In the genomic region with DNA sequence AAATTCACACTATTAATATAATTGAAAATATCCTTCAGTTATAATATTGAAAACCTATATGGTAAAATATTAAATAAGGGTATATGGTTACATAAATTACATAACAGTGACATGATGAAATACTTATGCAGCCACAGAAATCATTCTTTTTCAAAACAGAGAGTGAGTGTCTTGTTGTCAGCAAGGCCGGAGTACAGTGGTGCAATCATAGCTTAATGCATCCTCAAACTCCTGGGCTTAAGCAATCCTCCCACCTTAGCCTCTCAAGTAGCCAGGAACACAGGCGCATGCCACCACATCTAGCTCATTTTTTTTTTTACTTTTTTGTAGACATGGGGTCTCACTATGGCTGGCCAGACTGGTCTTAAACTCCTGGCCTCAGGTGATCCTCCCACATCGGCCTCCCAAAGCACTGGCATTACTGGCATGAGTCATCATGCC, we compare ENCODE assay signal across 16 cellular contexts. TPM values are rescaled to one million over a fixed set of nuclear protein-coding genes. Genes with fewer than 3 reads are reported as not detected.
DNase-seq lines count a peak whose midpoint lies in the region; ATAC-seq, FAIRE-seq and TF ChIP-seq lines count a peak whose summit lies in the region.
"Had no signal": no experiment of that assay in that cellular context is flagged by ENCODE, and none has a peak within 500 bp of the region (broad histone marks: within the 10 kb centered on the region; RNA-seq: fewer than 3 reads in every experiment).

No MANE protein-coding gene starts in this region.

- no peak overlapping the region for H3K4me2 ChIP-seq in A549

- no peaks in the 10 kb centered on the region for H3K9me3 ChIP-seq in A549
- H3K9me3 ChIP-seq: gastroesophageal sphincter had no signal

- no peak for TF ChIP-seq POLR2A in A549 (IDR thresholded peaks at IDR 0.05; ENCODE audit: low read length)

- no peak for FAIRE-seq in A549 (lab: Jason Lieb, UNC)

- DNase-seq in A549 (ENCODE audit: low read depth in 1 of 2, low spot score in 1 of 2) (peak in 1 of 2 experiments; percentile 20), EL (peak; percentile 22), SK-MEL-5 (ENCODE audit: low read depth, low spot score) (peak; percentile 16), fibroblast of peridontal ligament (ENCODE audit: extremely low read depth) (peak; percentile 67), RKO (ENCODE audit: low spot score) (no peak), inferior parietal cortex (ENCODE audit: extremely low spot score) (no peak), GOT3 (lab: John Stamatoyannopoulos, UW) (no peak)
- DNase-seq: activated CD8-positive, alpha-beta memory T cell treated with anti-CD3 and anti-CD28 coated beads, Interleukin-2, amount 10 ng/mL, durations not matched to agents 7 days and 5 days; C1 segment of cervical spinal cord; NCI-H69; stimulated activated CD4-positive, alpha-beta T cell treated with anti-CD3 and anti-CD28 coated beads, Interleukin-4, amount 100 ng/mL, for 1 hour; stimulated activated naive CD4-positive, alpha-beta T cell had no signal

- TF ChIP-seq EP300 in A549 (IDR thresholded peaks at IDR 0.05): no peak

- H3K27ac ChIP-seq in A549: no peak overlapping the region
- H3K27ac ChIP-seq: coronary artery, gastroesophageal sphincter had no signal

- in situ Hi-C loops in SK-MEL-5 (cut with HindIII; ENCODE audit: low pct_unique_long_range_greater_than_20kb, low sequenced_read_pairs): no loop called here

- CTCF ChIA-PET in A549 (lab: Yijun Ruan, JAX): no interaction called here

- WGBS in A549 (ENCODE audit: missing lambda C conversion rate): 94% methylated on average over 3 of the region's 3 CpGs

- TF ChIP-seq RAD21 in A549 (conservative IDR thresholded peaks at IDR 0.05 in 1 of 2, IDR thresholded peaks at IDR 0.05 in 1 of 2): no peak

- no peak for TF ChIP-seq CTCF in A549 (IDR thresholded peaks at IDR 0.05)

- POLR2A ChIA-PET in A549 (lab: Yijun Ruan, JAX): no interaction called here

- ATAC-seq in A549: no peak
- ATAC-seq in HG03159 (IDR thresholded peaks at IDR 0.05; ENCODE audit: unreplicated experiment): no peak
- ATAC-seq: activated CD8-positive, alpha-beta memory T cell treated with anti-CD3 and anti-CD28 coated beads, Interleukin-2, amount 10 ng/mL, durations not matched to agents 7 days and 5 days; gastroesophageal sphincter; Right ventricle myocardium inferior had no signal

- H3K4me1 ChIP-seq in A549: no peaks in the 10 kb centered on the region

- H3K4me3 ChIP-seq in A549: no peak overlapping the region
- H3K4me3 ChIP-seq: coronary artery, gastroesophageal sphincter had no signal

TF ChIP-seq in A549, 52 proteins besides CTCF, POLR2A, EP300 and RAD21:
- TF ChIP-seq CEBPB (IDR thresholded peaks at IDR 0.05) (peak; percentile 21 to 57; a peak in 2 of 4 replicates), ZC3H11A (IDR thresholded peaks at IDR 0.05) (no peak), POLR2AphosphoS2 (conservative IDR thresholded peaks at IDR 0.05; ENCODE audit: low read length) (no peak)
TF ChIP-seq in A549: peak in this region for 1.

RNA-seq across cellular contexts. Expression of gene FAM8A1, which starts 40.4 kb away (rescaled TPM):
- polyA plus RNA-seq in A549 (2011; rRNA removed) (7.6 and 9.0 TPM in 2 replicates), A549 (2017; fragmentation: RNase III; extraction: RNeasy Plus Mini Kit Qiagen cat#74134 plus additional on column Dnase treatment) (4.7 to 5.5 TPM (median 5.5 TPM) in 3 replicates)
- polyA plus RNA-seq in A549 (2012; cell fraction: cytosol; rRNA removed): 0.96 and 1.6 TPM in 2 replicates
- polyA plus RNA-seq in A549 (2012; cell fraction: nucleus; rRNA removed): 0.96 and 1.1 TPM in 2 replicates
- 2.0 and 2.3 TPM in 2 replicates for polyA minus RNA-seq in A549 (2011; rRNA and poly(A)+ RNA removed)
- total RNA-seq in SK-MEL-5 (2014; rRNA removed; shearing (Covaris generic)): 26.2 and 27.8 TPM in 2 replicates
- polyA plus RNA-seq in SK-MEL-5 (2015; cell fraction: cytosol; rRNA removed): 19.4 and 26.0 TPM in 2 replicates
- 31.4 and 35.9 TPM in 2 replicates for polyA plus RNA-seq in SK-MEL-5 (2015; cell fraction: nucleus; rRNA removed)

Comparison
In these comparisons a context has a peak if more than half of its experiments do, and no peak if none do; other contexts are left out.
1. DNase-seq: peak in EL (single experiment), SK-MEL-5 (single experiment) and fibroblast of peridontal ligament (single experiment); none in RKO (single experiment), inferior parietal cortex (single experiment) and GOT3 (single experiment).